Comparison of ENCODE assay signal across 8 cellular contexts in the genomic region with DNA sequence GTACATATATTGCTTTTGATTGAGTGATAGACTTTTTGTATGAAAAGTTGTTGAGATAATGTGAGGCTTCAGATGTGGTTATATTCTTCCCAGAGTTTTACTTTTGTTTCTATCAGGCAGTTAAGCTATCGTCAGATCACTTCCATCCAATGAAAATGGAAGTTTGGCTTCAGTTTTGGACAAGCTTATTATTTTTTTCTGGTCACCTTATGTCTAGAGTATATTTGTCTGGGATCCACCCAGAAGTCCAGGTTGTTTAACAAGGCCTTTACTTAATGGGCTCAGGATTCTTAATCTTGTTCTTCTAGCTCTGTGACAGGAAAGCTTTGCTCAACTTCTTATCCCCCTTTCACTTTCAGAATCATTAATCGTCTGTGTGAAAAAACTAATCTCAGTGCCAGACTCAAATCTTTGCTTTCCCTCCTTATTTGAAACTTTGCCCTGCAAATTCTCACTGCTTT.
A peak's percentile ranks its signal among the peaks of the same experiment; 100 is the strongest.
DNase-seq lines count a peak whose midpoint lies in the region; ATAC-seq and TF ChIP-seq lines count a peak whose summit lies in the region.

No MANE protein-coding gene starts in this region.

- peak overlapping the region; percentile 81 for H3K27ac ChIP-seq in upper lobe of right lung

- peaks cover 20% of the 10 kb centered on the region for H3K4me1 ChIP-seq in upper lobe of right lung

- no peaks in the 10 kb centered on the region for H3K9me3 Mint-ChIP-seq in activated T-helper 2 cell treated with anti-CD3 and anti-CD28 coated beads, Interferon-gamma antibody, Interleukin-2, Interleukin-4, amounts not matched to agents 10 μg/mL and 5 μg/mL and 100 μg/mL, durations not matched to agents 14 hours and 24 hours and 36 hours

- no peak for TF ChIP-seq CTCF in upper lobe of right lung (IDR thresholded peaks at IDR 0.05)

- H3K36me3 ChIP-seq in upper lobe of right lung: no peaks in the 10 kb centered on the region

- H3K4me3 Mint-ChIP-seq in activated T-helper 2 cell treated with anti-CD3 and anti-CD28 coated beads, Interferon-gamma antibody, Interleukin-2, Interleukin-4, amounts not matched to agents 10 μg/mL and 5 μg/mL and 100 μg/mL, durations not matched to agents 14 hours and 24 hours and 36 hours (ENCODE audit: low read depth): peak overlapping the region; percentile 68

- H3K9me3 ChIP-seq in upper lobe of right lung: no peaks in the 10 kb centered on the region

- DNase-seq in activated T-helper 2 cell treated with anti-CD3 and anti-CD28 coated beads, Interferon-gamma antibody, Interleukin-2, Interleukin-4, amounts not matched to agents 10 μg/mL and 5 μg/mL and 100 μg/mL, durations not matched to agents 14 hours and 24 hours and 36 hours (ENCODE audit: low spot score): no peak
- peak; percentile 38 for DNase-seq in kidney tubule cell (ENCODE audit: low spot score)
- DNase-seq in upper lobe of right lung: no peak
- no peak for DNase-seq in RKO (ENCODE audit: low spot score)
- no peak for DNase-seq in COLO668 (lab: John Stamatoyannopoulos, UW; ENCODE audit: unreplicated experiment)

- H3K27ac Mint-ChIP-seq in activated T-helper 2 cell treated with anti-CD3 and anti-CD28 coated beads, Interferon-gamma antibody, Interleukin-2, Interleukin-4, amounts not matched to agents 10 μg/mL and 5 μg/mL and 100 μg/mL, durations not matched to agents 14 hours and 24 hours and 36 hours: peak overlapping the region; percentile 61

- peaks cover 38% of the 10 kb centered on the region for H3K4me1 Mint-ChIP-seq in activated T-helper 2 cell treated with anti-CD3 and anti-CD28 coated beads, Interferon-gamma antibody, Interleukin-2, Interleukin-4, amounts not matched to agents 10 μg/mL and 5 μg/mL and 100 μg/mL, durations not matched to agents 14 hours and 24 hours and 36 hours (ENCODE audit: low read depth)

- ATAC-seq in GM18867 (IDR thresholded peaks at IDR 0.05; ENCODE audit: unreplicated experiment) (peak; percentile 76), HG02852 (IDR thresholded peaks at IDR 0.05; ENCODE audit: unreplicated experiment) (peak; percentile 65), upper lobe of right lung (peak; percentile 44), SK-N-SH treated with all-trans-retinoic acid at 6 μM for 48 hours (no peak)

- peak overlapping the region; percentile 39 for H3K4me3 ChIP-seq in upper lobe of right lung

- no peaks in the 10 kb centered on the region for H3K27me3 Mint-ChIP-seq in activated T-helper 2 cell treated with anti-CD3 and anti-CD28 coated beads, Interferon-gamma antibody, Interleukin-2, Interleukin-4, amounts not matched to agents 10 μg/mL and 5 μg/mL and 100 μg/mL, durations not matched to agents 14 hours and 24 hours and 36 hours (ENCODE audit: low read depth)

- H3K36me3 Mint-ChIP-seq in activated T-helper 2 cell treated with anti-CD3 and anti-CD28 coated beads, Interferon-gamma antibody, Interleukin-2, Interleukin-4, amounts not matched to agents 10 μg/mL and 5 μg/mL and 100 μg/mL, durations not matched to agents 14 hours and 24 hours and 36 hours (ENCODE audit: low read depth): peaks cover 48% of the 10 kb centered on the region

- intact Hi-C loops in activated T-helper 2 cell treated with anti-CD3 and anti-CD28 coated beads, Interferon-gamma antibody, Interleukin-2, Interleukin-4, amounts not matched to agents 10 μg/mL and 5 μg/mL and 100 μg/mL, durations not matched to agents 14 hours and 24 hours and 36 hours (cut with micrococcal nuclease): loop anchor here (1.0 to 10.0 kb wide), 3 partner anchors 52 to 168 kb away; no protein-coding TSS in a partner anchor
- intact Hi-C loops in upper lobe of right lung (cut with DNase I): no loop called here

- H3K27me3 ChIP-seq in upper lobe of right lung: no peaks in the 10 kb centered on the region

TF ChIP-seq in SK-N-SH treated with all-trans-retinoic acid at 6 μM for 48 hours, 23 proteins besides CTCF, POLR2A, EP300 and RAD21:
- TF ChIP-seq ESRRG (CRISPR knock-in tag; IDR thresholded peaks at IDR 0.05): no peak
- TF ChIP-seq OSR1 (CRISPR knock-in tag; IDR thresholded peaks at IDR 0.05): no peak
